ENCODE assay signal across 8 cellular contexts in the genomic region with DNA sequence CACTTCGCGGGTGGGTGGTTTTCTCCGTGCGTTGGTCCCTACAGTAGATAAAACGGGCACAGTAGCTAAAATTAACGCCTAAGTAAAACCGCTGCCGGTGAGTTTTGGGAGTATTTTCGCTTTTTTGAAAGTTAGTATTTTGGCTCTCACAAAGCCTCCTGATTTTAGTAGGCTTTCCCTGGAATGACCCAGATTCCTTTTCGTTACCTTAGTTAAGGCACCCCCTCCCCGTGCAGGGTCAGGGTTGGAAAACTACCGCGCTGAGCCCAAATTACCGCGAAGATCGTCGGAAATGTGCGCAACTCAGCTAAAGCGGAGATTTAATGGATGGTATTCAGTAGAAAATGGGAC. TPM values are rescaled to one million over a fixed set of nuclear protein-coding genes. Genes with fewer than 3 reads are reported as not detected.
DNase-seq lines count a peak whose midpoint lies in the region; ATAC-seq and TF ChIP-seq lines count a peak whose summit lies in the region.

No MANE protein-coding gene starts in this region.

- peaks cover 20 to 54% (median 42%) of the 10 kb centered on the region in 4 donors for H3K4me1 Mint-ChIP-seq in naive thymus-derived CD8-positive, alpha-beta T cell

- TF ChIP-seq POLR2A in GM18526 (IDR thresholded peaks at IDR 0.05; ENCODE audit: extremely low read depth, insufficient read length) = peak; percentile 49

- DNase-seq in Jurkat, Clone E6-1 (ENCODE audit: low read depth, low spot score) = no peak
- DNase-seq in dorsolateral prefrontal cortex = no peak
- no peak for DNase-seq in naive thymus-derived CD8-positive, alpha-beta T cell
- no peak for DNase-seq in GF-D8 (lab: John Stamatoyannopoulos, UW)
- no peak for DNase-seq in Ammon's horn (ENCODE audit: low spot score)
- DNase-seq in NCI-H1694 treated with DMSO at 0.1 percent for 48 hours (lab: John Stamatoyannopoulos, UW) = no peak
- no peak for DNase-seq in cerebellum (ENCODE audit: low spot score)

- peak overlapping the region; percentile 65 for H3K4me3 ChIP-seq in Jurkat, Clone E6-1 (ENCODE audit: low read length)
- H3K4me3 ChIP-seq in dorsolateral prefrontal cortex = peak overlapping the region; percentile 39 to 96 (median 75)

- intact Hi-C loops in dorsolateral prefrontal cortex (cut with DNase I) = loop anchor here (2.0 to 10.0 kb wide), 3 partner anchors 35 to 147 kb away; partner anchors contain the start of gene SRSF2 (in 1 of the 2)

- H3K27ac ChIP-seq in dorsolateral prefrontal cortex = peak overlapping the region; percentile 2 to 97 (median 90)

- no peaks in the 10 kb centered on the region for H3K36me3 Mint-ChIP-seq in naive thymus-derived CD8-positive, alpha-beta T cell

- H3K9me3 Mint-ChIP-seq in naive thymus-derived CD8-positive, alpha-beta T cell = no peaks in the 10 kb centered on the region

- ATAC-seq in naive thymus-derived CD8-positive, alpha-beta T cell = no peak

- POLR2A ChIA-PET in naive thymus-derived CD8-positive, alpha-beta T cell (lab: Charles Lee) = interaction anchor here (0.6 to 3.6 kb wide), 24 partner anchors 9 to 469 kb away, joined by 3 to 26 read pairs (median 4); partner anchors contain the start of genes JMJD6, METTL23, MFSD11 and PRCD

- H3K27ac Mint-ChIP-seq in naive thymus-derived CD8-positive, alpha-beta T cell = peak overlapping the region; percentile 95 to 99 (median 98)

- no peaks in the 10 kb centered on the region for H3K27me3 ChIP-seq in dorsolateral prefrontal cortex

- peaks cover 0 to 1% (median 0%) of the 10 kb centered on the region in 5 donors for H3K27me3 Mint-ChIP-seq in naive thymus-derived CD8-positive, alpha-beta T cell

- peak in 10 of 56 donors; percentile 3 to 38 (median 12) for TF ChIP-seq CTCF in dorsolateral prefrontal cortex (IDR thresholded peaks at IDR 0.05 in 54 of 56, conservative IDR thresholded peaks at IDR 0.05 in 2 of 56; ENCODE audit: low read depth in 1 of 56, partially characterized antibody in 56 of 56)

- H3K4me3 Mint-ChIP-seq in naive thymus-derived CD8-positive, alpha-beta T cell = peak overlapping the region; percentile 86 to 97 (median 93)

RNA-seq across cellular contexts. Expression of gene ST6GALNAC1, which starts 28.3 kb away (rescaled TPM):
- polyA plus RNA-seq in Jurkat, Clone E6-1 (2012; ENCODE audit: insufficient read depth, insufficient read length) = 1.2 TPM
- 1 to 10 TPM in 119 of 120 experiments, under 1 TPM in 1; 0.86 to 9.8 (median 3.5) TPM for total RNA-seq in dorsolateral prefrontal cortex
- not detected for total RNA-seq in naive thymus-derived CD8-positive, alpha-beta T cell
- under 1 TPM in 2 of 3 donors, not detected in 1; 0.07 to 0.52 TPM for polyA plus RNA-seq in naive thymus-derived CD8-positive, alpha-beta T cell
- 0.36 TPM for total RNA-seq in cerebellum

RNA-seq across cellular contexts. Expression of gene MXRA7, which starts 38.9 kb away (rescaled TPM):
- 26.3 TPM for polyA plus RNA-seq in Jurkat, Clone E6-1 (2012; ENCODE audit: insufficient read depth, insufficient read length)
- total RNA-seq in dorsolateral prefrontal cortex (100 to 1,000 TPM in 82 of 120 experiments, 10 to 100 TPM in 38; 68.5 to 146 (median 109) TPM), cerebellum (56.8 TPM)
- total RNA-seq in naive thymus-derived CD8-positive, alpha-beta T cell = 10 to 100 TPM; 13.9 to 16.3 TPM
- 10 to 100 TPM in 1 of 3 donors, 1 to 10 TPM in 2; 2.2 to 25.3 (median 5.4) TPM for polyA plus RNA-seq in naive thymus-derived CD8-positive, alpha-beta T cell

RNA-seq across cellular contexts. Expression of gene JMJD6, which starts 54.5 kb away (rescaled TPM):
- 31.4 TPM for polyA plus RNA-seq in Jurkat, Clone E6-1 (2012; ENCODE audit: insufficient read depth, insufficient read length)
- total RNA-seq in dorsolateral prefrontal cortex = 100 to 1,000 TPM in 1 of 120 experiments, 10 to 100 TPM in 119; 22.0 to 110 (median 35.8) TPM
- 10 to 100 TPM; 36.6 to 37.8 TPM for total RNA-seq in naive thymus-derived CD8-positive, alpha-beta T cell
- polyA plus RNA-seq in naive thymus-derived CD8-positive, alpha-beta T cell = 10 to 100 TPM; 10.2 to 34.2 (median 14.4) TPM
- total RNA-seq in cerebellum = 20.1 TPM

RNA-seq across cellular contexts. Expression of gene METTL23, which starts 54.8 kb away (rescaled TPM):
- 46.9 TPM for polyA plus RNA-seq in Jurkat, Clone E6-1 (2012; ENCODE audit: insufficient read depth, insufficient read length)
- total RNA-seq in dorsolateral prefrontal cortex (10 to 100 TPM; 12.5 to 29.2 (median 18.7) TPM), cerebellum (11.1 TPM)
- 10 to 100 TPM; 86.2 to 86.9 TPM for total RNA-seq in naive thymus-derived CD8-positive, alpha-beta T cell
- 100 to 1,000 TPM; 140 to 154 (median 146) TPM for polyA plus RNA-seq in naive thymus-derived CD8-positive, alpha-beta T cell
